ENCODE assay signal across 9 cellular contexts in the genomic region with DNA sequence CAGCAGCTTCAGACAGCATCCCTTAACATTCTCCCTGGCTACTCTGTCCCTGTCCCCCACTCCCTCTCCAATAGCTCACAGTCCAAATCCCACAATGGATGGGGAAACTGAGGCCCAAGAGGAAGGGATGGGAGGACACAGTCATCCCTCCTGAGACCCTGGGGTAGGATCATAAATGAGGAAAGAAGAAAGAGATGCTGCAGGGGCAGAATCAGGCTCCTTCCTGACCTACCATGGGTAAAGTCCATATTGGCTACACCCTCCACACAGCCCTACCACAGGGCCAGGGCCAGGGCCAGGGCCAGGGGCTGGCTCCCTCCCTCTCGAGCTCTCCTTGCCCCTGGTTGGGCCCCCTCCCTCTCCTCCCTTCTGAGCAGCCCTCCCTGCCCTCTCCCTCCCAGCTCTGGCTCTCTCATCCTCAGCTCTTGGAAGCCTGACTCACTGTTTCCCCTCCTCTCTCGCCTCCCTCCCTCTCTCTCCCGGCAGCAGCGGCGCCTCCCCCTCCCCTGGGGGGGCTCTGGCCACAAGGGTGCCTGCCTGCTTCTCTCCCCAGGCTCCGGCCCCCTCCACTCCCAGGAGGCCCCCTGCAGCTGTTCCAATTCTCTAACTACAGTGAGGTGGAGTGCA. TPM values are rescaled to one million over a fixed set of nuclear protein-coding genes. Genes with fewer than 3 reads are reported as not detected.
DNase-seq lines count a peak whose midpoint lies in the region; ATAC-seq and TF ChIP-seq lines count a peak whose summit lies in the region.
"Had no signal": no experiment of that assay in that cellular context is flagged by ENCODE, and none has a peak within 500 bp of the region (broad histone marks: within the 10 kb centered on the region; RNA-seq: fewer than 3 reads in every experiment).

No MANE protein-coding gene starts in this region.

- H3K79me2 ChIP-seq in OCI-LY7 (ENCODE audit: insufficient read depth, low read depth, low read length), result no peaks in the 10 kb centered on the region; the same call in 1 of the 2 replicates

- H3K4me2 ChIP-seq in OCI-LY7 (ENCODE audit: low read length), result peak overlapping the region; percentile 82

- H3K27ac ChIP-seq in OCI-LY7 (ENCODE audit: low read depth, low read length, poor library complexity, severe bottlenecking), result peak overlapping the region; percentile 29
- peak overlapping the region; percentile 57 for H3K27ac ChIP-seq in layer of hippocampus (ENCODE audit: low read depth, low read length)

- no peaks in the 10 kb centered on the region for H3K36me3 ChIP-seq in OCI-LY7 (ENCODE audit: insufficient read depth, low read length)

- no peaks in the 10 kb centered on the region for H3K9me3 ChIP-seq in OCI-LY7 (ENCODE audit: low read length)

- ATAC-seq in HG02588 (IDR thresholded peaks at IDR 0.05; ENCODE audit: unreplicated experiment), result no peak
- no peak for ATAC-seq in GM21526 (IDR thresholded peaks at IDR 0.05; ENCODE audit: low FRiP score, unreplicated experiment)

- POLR2A ChIA-PET in OCI-LY7 (lab: Charles Lee), result interaction anchor here (0.5 to 0.6 kb wide), 2 partner anchors 100 to 157 kb away, joined by 3 read pairs; no protein-coding TSS in a partner anchor

- H3K9me2 ChIP-seq in OCI-LY7 (ENCODE audit: insufficient read depth, low read length), result no peaks in the 10 kb centered on the region

- no peak overlapping the region for H2AFZ ChIP-seq in OCI-LY7 (ENCODE audit: low read length)

- H3K4me3 ChIP-seq in OCI-LY7 (ENCODE audit: low read depth, low read length, poor library complexity, severe bottlenecking), result no peak overlapping the region
- H3K4me3 ChIP-seq in astrocyte of the spinal cord (ENCODE audit: low read depth, low read length), result no peak overlapping the region

- intact Hi-C loops in OCI-LY7 (cut with micrococcal nuclease; ENCODE audit: unreplicated experiment), result no loop called here

- CTCF ChIA-PET in OCI-LY7 (lab: Charles Lee; ENCODE audit: unreplicated experiment), result no interaction called here

- peak; percentile 72 for DNase-seq in H4 (ENCODE audit: low spot score)
- DNase-seq in OCI-LY7 (ENCODE audit: low spot score), result peak; percentile 45
- DNase-seq in astrocyte of the spinal cord (ENCODE audit: low read depth, low spot score), result peak; percentile 79
- DNase-seq in stimulated activated CD4-positive, alpha-beta T cell treated with anti-CD3 and anti-CD28 coated beads, TNF-alpha, amount 100 ng/mL, for 4 hours (ENCODE audit: low read depth in 3 of 3), result peak in 2 of 3 experiments; percentile 39 to 52
- no peak for DNase-seq in NCI-H1930 (lab: John Stamatoyannopoulos, UW)

- H4K20me1 ChIP-seq in OCI-LY7 (ENCODE audit: insufficient read depth, low read length), result 0 out of 2 replicates have a peak, but pooled peaks cover 11% of the 10 kb centered on the region

- H3K4me1 ChIP-seq in OCI-LY7 (ENCODE audit: insufficient read depth, low read length, poor library complexity, severe bottlenecking), result peaks cover 67% of the 10 kb centered on the region

- in situ Hi-C loops in astrocyte of the spinal cord (cut with HindIII; ENCODE audit: low sequenced_read_pairs), result no loop called here

- no TSS peak for BruUV-seq in OCI-LY7 (replicated peaks; lab: Mats Ljungman, UMichigan)

- no peaks in the 10 kb centered on the region for H3K27me3 ChIP-seq in layer of hippocampus (ENCODE audit: control insufficient read depth, insufficient read depth, low read length)

- TF ChIP-seq CTCF in OCI-LY7 (conservative IDR thresholded peaks at IDR 0.05; ENCODE audit: low read length) (0 out of 2 replicates have a peak, but pooled peaks have one; percentile 19), astrocyte of the spinal cord (IDR thresholded peaks at IDR 0.05; ENCODE audit: low read depth, low read length) (no peak)

RNA-seq across cellular contexts. Expression of a gene that starts 4.9 kb away (rescaled TPM):
- total RNA-seq in H4 (2014; rRNA removed; shearing (Covaris generic)), result 2.0 and 3.6 TPM in 2 replicates
- 5.5 and 6.5 TPM in 2 replicates for total RNA-seq in OCI-LY7 (2014; rRNA removed; shearing (Covaris generic))
- total RNA-seq in OCI-LY7 (2022), result 8.4 and 13.8 TPM in 2 replicates

RNA-seq across cellular contexts. Expression of a gene that starts 36.0 kb away (rescaled TPM):
- not detected in 2 replicates for total RNA-seq in H4 (2014; rRNA removed; shearing (Covaris generic))
- 2.2 and 4.1 TPM in 2 replicates for total RNA-seq in OCI-LY7 (2014; rRNA removed; shearing (Covaris generic))
- 0.98 and 1.2 TPM in 2 replicates for total RNA-seq in OCI-LY7 (2022)
- total RNA-seq: NCI-H460 had no signal

Comparison
In these comparisons a context has a peak if more than half of its experiments do, and no peak if none do; other contexts are left out.
1. DNase-seq: peak in H4 (single experiment), OCI-LY7 (single experiment), astrocyte of the spinal cord (single experiment) and stimulated activated CD4-positive, alpha-beta T cell treated with anti-CD3 and anti-CD28 coated beads, TNF-alpha, amount 100 ng/mL, for 4 hours (2 of 3); none in NCI-H1930 (0 of 2).